Comparison of ENCODE assay signal across 16 cellular contexts in the genomic region with DNA sequence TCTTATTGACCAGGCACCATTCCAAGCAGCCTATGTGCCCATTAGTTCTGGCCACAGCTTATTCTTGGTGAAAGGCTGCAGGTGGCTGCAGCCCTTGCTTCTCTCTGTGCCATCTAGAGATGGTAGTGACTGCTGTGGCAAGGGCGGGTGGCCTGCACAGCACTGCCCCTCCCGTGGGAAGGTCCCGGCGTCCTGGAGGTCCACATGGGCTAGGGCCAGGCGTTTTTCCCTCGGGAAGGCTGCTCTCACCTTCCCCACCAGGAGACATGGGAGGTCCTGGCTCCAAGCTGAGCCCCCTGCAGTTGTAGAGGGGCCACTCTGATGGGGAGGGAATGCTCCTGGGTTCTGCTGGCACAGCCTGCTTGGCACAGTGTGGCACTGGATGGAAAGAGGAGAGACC.
"Had no signal": no experiment of that assay in that cellular context is flagged by ENCODE, and none has a peak within 500 bp of the region (broad histone marks: within the 10 kb centered on the region; RNA-seq: fewer than 3 reads in every experiment).

No MANE protein-coding gene starts in this region.

- H3K4me3 ChIP-seq: pancreas, upper lobe of left lung had no signal

- H3K27me3 ChIP-seq: pancreas, upper lobe of left lung had no signal

- ATAC-seq: activated CD4-positive, alpha-beta T cell treated with anti-CD3 and anti-CD28 coated beads for 36 hours; activated CD8-positive, alpha-beta T cell treated with anti-CD3 and anti-CD28 coated beads, Interleukin-2, amount 10 ng/mL, durations not matched to agents 7 days and 5 days; left colon; pancreas; stimulated activated naive B cell treated with anti-CD40 and anti-IgM and Interleukin-4, amounts not matched to agents 10 μg/mL and 1 μg/mL and 100 μg/mL, for 72 hours had no signal

- H3K9me3 ChIP-seq: pancreas had no signal

- H3K36me3 ChIP-seq: pancreas, upper lobe of left lung, WERI-Rb-1 had no signal

- H3K27ac ChIP-seq: epithelial cell of prostate, WERI-Rb-1 had no signal

- DNase-seq: activated CD4-positive, alpha-beta T cell treated with anti-CD3 and anti-CD28 coated beads for 36 hours; activated CD8-positive, alpha-beta memory T cell treated with anti-CD3 and anti-CD28 coated beads, Interleukin-2, amount 50 U/mL, for 48 hours; activated CD8-positive, alpha-beta T cell treated with anti-CD3 and anti-CD28 coated beads, Interleukin-2, amount 10 ng/mL, durations not matched to agents 7 days and 5 days; central memory CD4-positive, alpha-beta T cell; cortex of kidney; effector memory CD4-positive, alpha-beta T cell; immature natural killer cell; left colon; mammary epithelial cell; small intestine; stimulated activated naive B cell treated with anti-CD40 and anti-IgM and Interleukin-4, amounts not matched to agents 10 μg/mL and 1 μg/mL and 100 μg/mL, for 72 hours; T1000; upper lobe of left lung; WERI-Rb-1 had no signal
